8 cellular contexts compared by ENCODE assay signal in the genomic region with DNA sequence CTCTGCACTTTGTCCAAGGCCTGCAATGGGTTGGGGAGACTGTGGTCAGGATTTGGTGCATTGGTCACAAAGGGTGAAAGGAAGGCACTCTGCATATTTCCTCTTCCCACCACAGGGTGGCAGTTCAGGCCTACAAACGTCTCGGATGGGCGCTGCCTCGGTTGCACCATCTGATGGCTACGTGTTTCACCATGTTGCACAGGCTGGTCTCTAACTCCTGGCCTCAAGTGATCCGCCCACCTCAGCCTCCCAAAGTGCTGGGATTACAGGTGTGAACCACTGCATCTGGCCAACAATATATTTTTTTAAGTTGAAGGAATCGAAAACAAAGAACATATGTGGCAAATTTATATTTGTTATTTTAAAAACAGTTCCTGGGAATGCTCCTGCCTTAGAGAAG. TPM values are rescaled to one million over a fixed set of nuclear protein-coding genes. Genes with fewer than 3 reads are reported as not detected.
DNase-seq lines count a peak whose midpoint lies in the region; ATAC-seq, FAIRE-seq and TF ChIP-seq lines count a peak whose summit lies in the region.

No MANE protein-coding gene starts in this region.

- H3K27ac Mint-ChIP-seq in activated T-helper 17 cell treated with anti-CD3 and anti-CD28 coated beads, Interleukin-2, amount 50 U/mL, for 72 hours: peak overlapping the region; percentile 27

- peaks cover 12% of the 10 kb centered on the region for H3K4me1 Mint-ChIP-seq in activated T-helper 17 cell treated with anti-CD3 and anti-CD28 coated beads, Interleukin-2, amount 50 U/mL, for 72 hours

- POLR2A ChIA-PET in PC-9 (lab: Charles Lee; ENCODE audit: unreplicated experiment): no interaction called here

- no TSS peak for BruUV-seq in PC-9 (replicated peaks; lab: Mats Ljungman, UMichigan)

- WGBS in upper lobe of left lung, 2 donors: 15 to 16% methylated on average over 6 to 7 of the region's 7 CpGs

- peak overlapping the region; percentile 28; the same call in 1 of the 2 replicates for H2AFZ ChIP-seq in PC-9

- H3K27ac ChIP-seq in PC-9 (no peak overlapping the region), upper lobe of left lung (no peak overlapping the region)

- H3K9me3 ChIP-seq in PC-9 (ENCODE audit: insufficient read depth, low read depth): no peaks in the 10 kb centered on the region
- H3K9me3 ChIP-seq in upper lobe of left lung: no peaks in the 10 kb centered on the region

- no peaks in the 10 kb centered on the region for H3K36me3 ChIP-seq in PC-9 (ENCODE audit: low read depth)
- no peaks in the 10 kb centered on the region for H3K36me3 ChIP-seq in upper lobe of left lung

- H4K20me1 ChIP-seq in PC-9 (ENCODE audit: insufficient read depth): no peaks in the 10 kb centered on the region

- intact Hi-C loops in PC-9 (cut with micrococcal nuclease; ENCODE audit: unreplicated experiment): loop anchor here (1.0 to 5.0 kb wide), 6 partner anchors 63 to 398 kb away; no protein-coding TSS in a partner anchor

- H3K4me1 ChIP-seq in PC-9 (replicated peaks; ENCODE audit: insufficient read depth) (no peaks in the 10 kb centered on the region), upper lobe of left lung (peaks cover 0 to 10% (median 4%) of the 10 kb centered on the region in 4 donors)

- 0 out of 2 replicates have a peak, but pooled peaks cover 4% of the 10 kb centered on the region for H3F3A ChIP-seq in PC-9 (ENCODE audit: insufficient read depth, low read depth)

- CTCF ChIA-PET in PC-9 (lab: Charles Lee): no interaction called here

- H3K27me3 ChIP-seq in PC-9 (ENCODE audit: insufficient read depth, low read depth) (no peaks in the 10 kb centered on the region), upper lobe of left lung (no peaks in the 10 kb centered on the region)

- no peaks in the 10 kb centered on the region for H3K9me2 ChIP-seq in PC-9 (ENCODE audit: insufficient read depth)

- peak overlapping the region; percentile 10 for H3K4me3 Mint-ChIP-seq in activated T-helper 17 cell treated with anti-CD3 and anti-CD28 coated beads, Interleukin-2, amount 50 U/mL, for 72 hours

- peak; percentile 88 for TF ChIP-seq CTCF in PC-9 (conservative IDR thresholded peaks at IDR 0.05)
- TF ChIP-seq CTCF in fibroblast of villous mesenchyme (IDR thresholded peaks at IDR 0.05; ENCODE audit: insufficient read depth, low read depth, low read length): peak; percentile 84
- peak; percentile 74 to 91 (median 84) for TF ChIP-seq CTCF in upper lobe of left lung (IDR thresholded peaks at IDR 0.05)

- no peaks in the 10 kb centered on the region for H3K9me3 Mint-ChIP-seq in activated T-helper 17 cell treated with anti-CD3 and anti-CD28 coated beads, Interleukin-2, amount 50 U/mL, for 72 hours

- no peak for TF ChIP-seq POLR2A in upper lobe of left lung (IDR thresholded peaks at IDR 0.05)

- H3K36me3 Mint-ChIP-seq in activated T-helper 17 cell treated with anti-CD3 and anti-CD28 coated beads, Interleukin-2, amount 50 U/mL, for 72 hours (ENCODE audit: low read depth): no peaks in the 10 kb centered on the region

- FAIRE-seq in HTR-8/SVneo (lab: Jason Lieb, UNC): peak; percentile 9

- H3K79me2 ChIP-seq in PC-9 (ENCODE audit: low read depth): no peaks in the 10 kb centered on the region

- peaks cover 22% of the 10 kb centered on the region for H3K27me3 Mint-ChIP-seq in activated T-helper 17 cell treated with anti-CD3 and anti-CD28 coated beads, Interleukin-2, amount 50 U/mL, for 72 hours

- H3K4me2 ChIP-seq in PC-9: peak overlapping the region; percentile 52; the same call in 1 of the 2 replicates

- ATAC-seq in activated T-helper 17 cell treated with anti-CD3 and anti-CD28 coated beads, Interleukin-2, amount 50 U/mL, for 72 hours (replicated peaks): peak; percentile 96
- ATAC-seq in upper lobe of left lung (ENCODE audit: low FRiP score in 2 of 2): peak; percentile 88 to 94
- ATAC-seq in HG03159 (IDR thresholded peaks at IDR 0.05; ENCODE audit: unreplicated experiment): no peak

- peak; percentile 35 for DNase-seq in GF-D8 (lab: John Stamatoyannopoulos, UW)
- peak; percentile 72 for DNase-seq in HTR-8/SVneo (ENCODE audit: insufficient read length, low spot score)
- peak; percentile 51 to 54 for DNase-seq in PC-9
- peak; percentile 85 for DNase-seq in fibroblast of villous mesenchyme (ENCODE audit: low read depth)
- DNase-seq in nucleus accumbens (lab: John Stamatoyannopoulos, UW): peak in 47 of 56 donors; percentile 9 to 80 (median 39)
- peak in 1 of 2 donors; percentile 76 for DNase-seq in upper lobe of left lung

- TF ChIP-seq EP300 in upper lobe of left lung (IDR thresholded peaks at IDR 0.05): no peak

- H3K4me3 ChIP-seq in PC-9 (no peak overlapping the region), fibroblast of villous mesenchyme (ENCODE audit: low read depth, low read length) (no peak overlapping the region), upper lobe of left lung (no peak overlapping the region)

RNA-seq across cellular contexts. Expression of a gene that starts 35.1 kb away (rescaled TPM):
- 685 and 690 TPM in 2 replicates for total RNA-seq in PC-9 (2021)
- total RNA-seq in activated T-helper 17 cell treated with anti-CD3 and anti-CD28 coated beads, Interleukin-2, amount 50 U/mL, for 72 hours: 100 to 1,000 TPM; 407 to 411 TPM
- total RNA-seq in fibroblast of villous mesenchyme: 377 and 506 TPM in 2 replicates
- 100 to 1,000 TPM; 185 to 831 (median 594) TPM for total RNA-seq in upper lobe of left lung

RNA-seq across cellular contexts. Expression of a gene that starts 51.8 kb away (rescaled TPM):
- 20.5 and 20.9 TPM in 2 replicates for total RNA-seq in PC-9 (2021)
- 1 to 10 TPM; 1.2 to 2.4 TPM for total RNA-seq in activated T-helper 17 cell treated with anti-CD3 and anti-CD28 coated beads, Interleukin-2, amount 50 U/mL, for 72 hours
- total RNA-seq in fibroblast of villous mesenchyme: 30.9 and 34.1 TPM in 2 replicates
- total RNA-seq in upper lobe of left lung: 10 to 100 TPM; 21.1 to 58.9 (median 30.8) TPM
